Comparison of ENCODE assay signal across 1 cellular context in genomic region chr6:99187429-99187828, GRCh38.
TF ChIP-seq lines count a peak whose summit lies in the region.

No MANE protein-coding gene starts in this region.

TF ChIP-seq in HEK293, 187 proteins besides CTCF, POLR2A, EP300 and RAD21 (continued from another document):
- TF ChIP-seq, protein P1, sequence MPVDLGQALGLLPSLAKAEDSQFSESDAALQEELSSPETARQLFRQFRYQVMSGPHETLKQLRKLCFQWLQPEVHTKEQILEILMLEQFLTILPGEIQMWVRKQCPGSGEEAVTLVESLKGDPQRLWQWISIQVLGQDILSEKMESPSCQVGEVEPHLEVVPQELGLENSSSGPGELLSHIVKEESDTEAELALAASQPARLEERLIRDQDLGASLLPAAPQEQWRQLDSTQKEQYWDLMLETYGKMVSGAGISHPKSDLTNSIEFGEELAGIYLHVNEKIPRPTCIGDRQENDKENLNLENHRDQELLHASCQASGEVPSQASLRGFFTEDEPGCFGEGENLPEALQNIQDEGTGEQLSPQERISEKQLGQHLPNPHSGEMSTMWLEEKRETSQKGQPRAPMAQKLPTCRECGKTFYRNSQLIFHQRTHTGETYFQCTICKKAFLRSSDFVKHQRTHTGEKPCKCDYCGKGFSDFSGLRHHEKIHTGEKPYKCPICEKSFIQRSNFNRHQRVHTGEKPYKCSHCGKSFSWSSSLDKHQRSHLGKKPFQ (tag by site-specific recombination; IDR thresholded peaks at IDR 0.05): no peak
- TF ChIP-seq ZNF837 (tag by site-specific recombination; IDR thresholded peaks at IDR 0.05) (no peak), GLIS1 (tag by site-specific recombination; IDR thresholded peaks at IDR 0.05) (no peak), ZNF248 (tag by site-specific recombination; IDR thresholded peaks at IDR 0.05) (no peak), ZFP69B (tag by site-specific recombination; IDR thresholded peaks at IDR 0.05) (0 out of 2 replicates have a peak, but pooled peaks have one; percentile 40), ZNF169 (tag by site-specific recombination; IDR thresholded peaks at IDR 0.05) (no peak), ZNF112 (tag by site-specific recombination; IDR thresholded peaks at IDR 0.05) (no peak), ZBTB8A (tag by site-specific recombination; IDR thresholded peaks at IDR 0.05) (no peak), ZNF350 (tag by site-specific recombination; IDR thresholded peaks at IDR 0.05) (0 out of 2 replicates have a peak, but pooled peaks have one; percentile 11), ZNF701 (tag by site-specific recombination; IDR thresholded peaks at IDR 0.05) (no peak), ZSCAN23 (tag by site-specific recombination; IDR thresholded peaks at IDR 0.05) (no peak), ZNF521 (tag by site-specific recombination; IDR thresholded peaks at IDR 0.05) (no peak), ZNF362 (tag by site-specific recombination; IDR thresholded peaks at IDR 0.05) (no peak), TCF7L2 (IDR thresholded peaks at IDR 0.05; ENCODE audit: borderline replicate concordance, low read depth, low read length) (0 out of 2 replicates have a peak, but pooled peaks have one; percentile 20), ZNF202 (tag by site-specific recombination; IDR thresholded peaks at IDR 0.05; ENCODE audit: borderline replicate concordance) (no peak), ZNF423 (tag by site-specific recombination; IDR thresholded peaks at IDR 0.05) (no peak), ZNF692 (tag by site-specific recombination; IDR thresholded peaks at IDR 0.05) (peak; percentile 59), ZNF707 (tag by site-specific recombination; IDR thresholded peaks at IDR 0.05) (no peak), ZNF626 (tag by site-specific recombination; IDR thresholded peaks at IDR 0.05) (no peak), SCRT2 (tag by site-specific recombination; IDR thresholded peaks at IDR 0.05) (peak; percentile 78), TRIM28 (IDR thresholded peaks at IDR 0.05; ENCODE audit: borderline replicate concordance, low read length) (peak; percentile 45; the same call in 1 of the 2 replicates), HOXD13 (CRISPR knock-in tag; IDR thresholded peaks at IDR 0.05; ENCODE audit: borderline replicate concordance) (no peak), OVOL3 (tag by site-specific recombination; IDR thresholded peaks at IDR 0.05) (no peak), ZNF133 (tag by site-specific recombination; IDR thresholded peaks at IDR 0.05) (no peak)
- TF ChIP-seq, protein P2, sequence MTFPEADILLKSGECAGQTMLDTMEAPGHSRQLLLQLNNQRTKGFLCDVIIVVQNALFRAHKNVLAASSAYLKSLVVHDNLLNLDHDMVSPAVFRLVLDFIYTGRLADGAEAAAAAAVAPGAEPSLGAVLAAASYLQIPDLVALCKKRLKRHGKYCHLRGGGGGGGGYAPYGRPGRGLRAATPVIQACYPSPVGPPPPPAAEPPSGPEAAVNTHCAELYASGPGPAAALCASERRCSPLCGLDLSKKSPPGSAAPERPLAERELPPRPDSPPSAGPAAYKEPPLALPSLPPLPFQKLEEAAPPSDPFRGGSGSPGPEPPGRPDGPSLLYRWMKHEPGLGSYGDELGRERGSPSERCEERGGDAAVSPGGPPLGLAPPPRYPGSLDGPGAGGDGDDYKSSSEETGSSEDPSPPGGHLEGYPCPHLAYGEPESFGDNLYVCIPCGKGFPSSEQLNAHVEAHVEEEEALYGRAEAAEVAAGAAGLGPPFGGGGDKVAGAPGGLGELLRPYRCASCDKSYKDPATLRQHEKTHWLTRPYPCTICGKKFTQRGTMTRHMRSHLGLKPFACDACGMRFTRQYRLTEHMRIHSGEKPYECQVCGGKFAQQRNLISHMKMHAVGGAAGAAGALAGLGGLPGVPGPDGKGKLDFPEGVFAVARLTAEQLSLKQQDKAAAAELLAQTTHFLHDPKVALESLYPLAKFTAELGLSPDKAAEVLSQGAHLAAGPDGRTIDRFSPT (tag by site-specific recombination; IDR thresholded peaks at IDR 0.05): peak; percentile 26; the same call in 1 of the 2 replicates
TF ChIP-seq in HEK293: peak in this region for 9.
